Comparison of ENCODE assay signal across 1 cellular context in genomic region chr2:185375731-185376130, GRCh38.
A peak's percentile ranks its signal among the peaks of the same experiment; 100 is the strongest.
TF ChIP-seq lines count a peak whose summit lies in the region.

No MANE protein-coding gene starts in this region.

TF ChIP-seq in HepG2, 621 proteins besides CTCF, POLR2A, EP300 and RAD21 (continued from another document):
- TF ChIP-seq ZNF362 (CRISPR knock-in tag; IDR thresholded peaks at IDR 0.05; ENCODE audit: borderline replicate concordance) (no peak), KMT2B (CRISPR knock-in tag; IDR thresholded peaks at IDR 0.05) (no peak), MAFK (conservative IDR thresholded peaks at IDR 0.05 in 1 of 2, IDR thresholded peaks at IDR 0.05 in 1 of 2; ENCODE audit: low read length in 2 of 2) (peak; percentile 67 to 90), SMAD9 (CRISPR knock-in tag; IDR thresholded peaks at IDR 0.05) (no peak), ARNT (IDR thresholded peaks at IDR 0.05) (no peak), MAFF (IDR thresholded peaks at IDR 0.05; ENCODE audit: low read depth, low read length) (peak; percentile 74)
